1 cellular context compared by ENCODE assay signal in the genomic region with DNA sequence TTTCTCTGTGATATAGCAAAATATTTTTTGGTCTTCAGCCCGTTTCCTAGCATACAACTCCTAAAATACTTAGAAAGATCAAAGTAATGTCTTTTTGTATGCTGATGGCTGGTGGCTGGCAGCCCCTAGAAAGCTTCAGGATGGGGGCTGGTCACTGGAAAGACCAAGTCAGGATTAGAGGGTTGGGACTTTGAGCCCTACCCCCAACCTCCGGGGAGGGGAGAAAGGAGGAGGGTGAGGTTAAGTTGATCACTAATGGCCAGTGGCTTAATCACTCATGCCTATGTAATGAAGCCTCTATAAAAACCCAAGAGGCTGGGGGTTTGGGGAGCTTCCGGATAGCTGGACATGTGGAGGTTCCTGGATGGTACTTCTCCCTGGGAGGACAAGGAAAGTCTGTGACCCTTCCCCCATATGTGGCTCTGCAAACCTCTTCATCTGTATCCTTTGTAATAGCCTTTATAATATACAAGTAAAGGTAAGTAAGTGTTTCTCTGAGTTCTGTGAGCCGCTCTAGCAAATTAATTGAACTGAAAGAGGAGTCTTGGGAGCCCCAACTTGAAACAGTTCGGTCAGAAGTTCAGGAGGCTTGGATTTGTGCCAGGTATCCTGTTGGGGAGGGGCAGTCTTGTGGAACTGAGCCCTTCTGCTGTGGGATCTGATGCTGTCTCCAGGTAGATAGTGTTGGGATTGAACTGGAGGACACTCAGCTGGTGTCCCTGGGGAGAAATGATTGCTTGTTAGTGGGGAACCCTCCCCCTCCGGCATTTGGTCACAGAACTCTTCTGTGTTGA.
A peak's percentile ranks its signal among the peaks of the same experiment; 100 is the strongest.
TF ChIP-seq lines count a peak whose summit lies in the region.

No MANE protein-coding gene starts in this region.

TF ChIP-seq in HepG2, 621 proteins besides CTCF, POLR2A, EP300 and RAD21 (continued from another document):
- TF ChIP-seq, protein P1, sequence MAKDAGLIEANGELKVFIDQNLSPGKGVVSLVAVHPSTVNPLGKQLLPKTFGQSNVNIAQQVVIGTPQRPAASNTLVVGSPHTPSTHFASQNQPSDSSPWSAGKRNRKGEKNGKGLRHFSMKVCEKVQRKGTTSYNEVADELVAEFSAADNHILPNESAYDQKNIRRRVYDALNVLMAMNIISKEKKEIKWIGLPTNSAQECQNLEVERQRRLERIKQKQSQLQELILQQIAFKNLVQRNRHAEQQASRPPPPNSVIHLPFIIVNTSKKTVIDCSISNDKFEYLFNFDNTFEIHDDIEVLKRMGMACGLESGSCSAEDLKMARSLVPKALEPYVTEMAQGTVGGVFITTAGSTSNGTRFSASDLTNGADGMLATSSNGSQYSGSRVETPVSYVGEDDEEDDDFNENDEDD (CRISPR knock-in tag; IDR thresholded peaks at IDR 0.05; ENCODE audit: borderline replicate concordance) = no peak
- TF ChIP-seq, protein P2, sequence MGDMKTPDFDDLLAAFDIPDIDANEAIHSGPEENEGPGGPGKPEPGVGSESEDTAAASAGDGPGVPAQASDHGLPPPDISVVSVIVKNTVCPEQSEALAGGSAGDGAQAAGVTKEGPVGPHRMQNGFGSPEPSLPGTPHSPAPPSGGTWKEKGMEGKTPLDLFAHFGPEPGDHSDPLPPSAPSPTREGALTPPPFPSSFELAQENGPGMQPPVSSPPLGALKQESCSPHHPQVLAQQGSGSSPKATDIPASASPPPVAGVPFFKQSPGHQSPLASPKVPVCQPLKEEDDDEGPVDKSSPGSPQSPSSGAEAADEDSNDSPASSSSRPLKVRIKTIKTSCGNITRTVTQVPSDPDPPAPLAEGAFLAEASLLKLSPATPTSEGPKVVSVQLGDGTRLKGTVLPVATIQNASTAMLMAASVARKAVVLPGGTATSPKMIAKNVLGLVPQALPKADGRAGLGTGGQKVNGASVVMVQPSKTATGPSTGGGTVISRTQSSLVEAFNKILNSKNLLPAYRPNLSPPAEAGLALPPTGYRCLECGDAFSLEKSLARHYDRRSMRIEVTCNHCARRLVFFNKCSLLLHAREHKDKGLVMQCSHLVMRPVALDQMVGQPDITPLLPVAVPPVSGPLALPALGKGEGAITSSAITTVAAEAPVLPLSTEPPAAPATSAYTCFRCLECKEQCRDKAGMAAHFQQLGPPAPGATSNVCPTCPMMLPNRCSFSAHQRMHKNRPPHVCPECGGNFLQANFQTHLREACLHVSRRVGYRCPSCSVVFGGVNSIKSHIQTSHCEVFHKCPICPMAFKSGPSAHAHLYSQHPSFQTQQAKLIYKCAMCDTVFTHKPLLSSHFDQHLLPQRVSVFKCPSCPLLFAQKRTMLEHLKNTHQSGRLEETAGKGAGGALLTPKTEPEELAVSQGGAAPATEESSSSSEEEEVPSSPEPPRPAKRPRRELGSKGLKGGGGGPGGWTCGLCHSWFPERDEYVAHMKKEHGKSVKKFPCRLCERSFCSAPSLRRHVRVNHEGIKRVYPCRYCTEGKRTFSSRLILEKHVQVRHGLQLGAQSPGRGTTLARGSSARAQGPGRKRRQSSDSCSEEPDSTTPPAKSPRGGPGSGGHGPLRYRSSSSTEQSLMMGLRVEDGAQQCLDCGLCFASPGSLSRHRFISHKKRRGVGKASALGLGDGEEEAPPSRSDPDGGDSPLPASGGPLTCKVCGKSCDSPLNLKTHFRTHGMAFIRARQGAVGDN (CRISPR knock-in tag; IDR thresholded peaks at IDR 0.05) = no peak
- TF ChIP-seq HMG20A (CRISPR knock-in tag; IDR thresholded peaks at IDR 0.05; ENCODE audit: borderline replicate concordance) (peak; percentile 28; the same call in 1 of the 2 replicates), SIX1 (CRISPR knock-in tag; IDR thresholded peaks at IDR 0.05; ENCODE audit: borderline replicate concordance) (0 out of 2 replicates have a peak, but pooled peaks have one; percentile 22), MED1 (CRISPR knock-in tag; IDR thresholded peaks at IDR 0.05) (peak; percentile 50; the same call in 1 of the 2 replicates), ZNF569 (CRISPR knock-in tag; IDR thresholded peaks at IDR 0.05; ENCODE audit: borderline replicate concordance) (no peak), ZNF614 (CRISPR knock-in tag; IDR thresholded peaks at IDR 0.05; ENCODE audit: borderline replicate concordance) (no peak), XBP1 (CRISPR knock-in tag; IDR thresholded peaks at IDR 0.05) (no peak), LCORL (IDR thresholded peaks at IDR 0.05) (no peak), LCORL (CRISPR knock-in tag; IDR thresholded peaks at IDR 0.05) (peak; percentile 15; the same call in 1 of the 2 replicates)
